Comparison of ENCODE assay signal across 8 cellular contexts in the genomic region with DNA sequence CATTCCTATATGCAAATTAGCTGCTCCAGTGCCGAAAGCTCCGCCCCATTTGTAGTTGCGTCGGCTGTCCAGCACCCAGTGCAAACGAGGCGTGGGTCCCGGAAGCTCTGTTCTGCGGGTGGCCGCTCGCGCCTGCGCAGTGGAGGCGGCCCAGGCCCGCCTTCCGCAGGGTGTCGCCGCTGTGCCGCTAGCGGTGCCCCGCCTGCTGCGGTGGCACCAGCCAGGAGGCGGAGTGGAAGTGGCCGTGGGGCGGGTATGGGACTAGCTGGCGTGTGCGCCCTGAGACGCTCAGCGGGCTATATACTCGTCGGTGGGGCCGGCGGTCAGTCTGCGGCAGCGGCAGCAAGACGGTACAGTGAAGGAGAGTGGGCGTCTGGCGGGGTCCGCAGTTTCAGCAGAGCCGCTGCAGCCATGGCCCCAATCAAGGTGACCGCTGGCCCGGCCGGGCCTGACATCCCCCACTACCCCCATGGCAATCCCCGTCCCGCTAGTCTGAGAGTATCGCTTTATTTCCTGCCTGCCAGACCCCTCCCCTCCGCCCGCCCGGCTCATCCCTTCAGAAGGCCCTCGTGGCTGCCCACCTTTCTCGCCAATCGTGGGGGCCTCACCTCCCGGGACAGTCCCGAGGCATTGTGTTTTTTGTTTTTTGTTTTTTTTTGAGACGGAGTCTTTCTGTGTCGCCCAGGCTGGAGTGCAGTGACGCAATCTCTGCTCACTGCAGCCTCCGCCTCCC. TPM values are rescaled to one million over a fixed set of nuclear protein-coding genes. Genes with fewer than 3 reads are reported as not detected.
A peak's percentile ranks its signal among the peaks of the same experiment; 100 is the strongest.
DNase-seq lines count a peak whose midpoint lies in the region; ATAC-seq and TF ChIP-seq lines count a peak whose summit lies in the region.

A gene (plus strand): TSS at position 161 of the 733 bp plus-strand sequence. CDS start 95 bp downstream, at position 256.

- ATAC-seq in GM18511 (IDR thresholded peaks at IDR 0.05; ENCODE audit: unreplicated experiment) (peak; percentile 77), HG03025 (IDR thresholded peaks at IDR 0.05; ENCODE audit: low FRiP score, unreplicated experiment) (peak; percentile 70)

- peak within 1 kb of the TSS; percentile 98 for H3K27ac ChIP-seq in 22Rv1

- TF ChIP-seq CTCF in 22Rv1 (IDR thresholded peaks at IDR 0.05) = peak; percentile 50

- DNase-seq in NCI-H2081 treated with DMSO at 0.1 percent for 48 hours (lab: John Stamatoyannopoulos, UW) (peak; percentile 70), T1000 (lab: John Stamatoyannopoulos, UW) (peak; percentile 94), astrocyte of the hippocampus (ENCODE audit: low read depth, low spot score) (peak; percentile 98), hepatic stellate cell (ENCODE audit: low spot score) (peak; percentile 97), renal cortical epithelial cell (ENCODE audit: low read depth) (peak; percentile 91)

RNA-seq across cellular contexts. Expression of the gene that starts here (rescaled TPM):
- total RNA-seq in renal cortical epithelial cell = 209 and 400 TPM in 2 replicates

Comparison
In these comparisons a context has a peak if more than half of its experiments do, and no peak if none do; other contexts are left out.
1. Peak in every context shown above with its lines: DNase-seq, ATAC-seq and H3K27ac ChIP-seq.